In the genomic region with DNA sequence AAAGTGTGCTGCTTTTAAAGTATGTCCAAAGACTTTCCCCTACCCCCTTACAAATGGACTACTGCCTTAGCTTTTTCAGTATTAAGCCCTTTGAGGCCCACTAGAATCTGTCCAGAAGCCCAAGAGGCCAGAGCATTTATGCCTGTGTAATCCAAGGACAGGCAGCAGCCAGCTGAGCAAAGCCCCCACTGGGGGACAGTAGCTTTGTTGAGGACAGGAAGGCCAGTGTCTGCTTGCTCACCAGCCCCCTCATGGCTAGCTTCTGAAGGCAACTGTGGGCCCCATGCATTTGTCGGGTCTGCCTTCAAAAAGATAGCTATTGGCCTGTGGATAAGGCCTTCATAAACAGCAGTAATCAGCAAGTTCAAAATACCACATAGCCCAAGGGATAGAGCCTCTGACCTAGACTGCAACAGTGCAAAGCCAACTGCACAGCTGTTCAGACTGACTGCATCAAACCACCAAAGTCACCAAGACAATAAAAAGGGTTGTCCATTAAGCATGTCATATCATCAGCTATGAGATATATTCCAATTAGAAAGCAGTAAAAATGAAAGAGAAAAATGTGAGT, we compare ENCODE assay signal across 33 cellular contexts. TPM values are rescaled to one million over a fixed set of nuclear protein-coding genes. Genes with fewer than 3 reads are reported as not detected.
DNase-seq lines count a peak whose midpoint lies in the region; ATAC-seq and TF ChIP-seq lines count a peak whose summit lies in the region.
"Had no signal": no experiment of that assay in that cellular context is flagged by ENCODE, and none has a peak within 500 bp of the region (broad histone marks: within the 10 kb centered on the region; RNA-seq: fewer than 3 reads in every experiment).

No MANE protein-coding gene starts in this region.

- H3K9me3 Mint-ChIP-seq in glutamatergic neuron (ENCODE audit: unreplicated experiment) (peaks cover 11% of the 10 kb centered on the region), natural killer cell (no peaks in the 10 kb centered on the region)
- H3K9me3 Mint-ChIP-seq: activated T-helper 17 cell treated with anti-CD3 and anti-CD28 coated beads, Interleukin-2, amount 50 U/mL, for 72 hours; memory B cell had no signal

- peak overlapping the region; percentile 91 for H3K27ac Mint-ChIP-seq in glutamatergic neuron (ENCODE audit: unreplicated experiment)
- no peak overlapping the region for H3K27ac Mint-ChIP-seq in natural killer cell
- H3K27ac Mint-ChIP-seq: activated naive CD8-positive, alpha-beta T cell; activated T-helper 17 cell treated with anti-CD3 and anti-CD28 coated beads, Interleukin-2, amount 50 U/mL, for 72 hours; memory B cell; progenitor cell of endocrine pancreas had no signal

- H3K27me3 Mint-ChIP-seq in glutamatergic neuron (ENCODE audit: unreplicated experiment) (peaks cover 7% of the 10 kb centered on the region), natural killer cell (ENCODE audit: low read depth in 2 of 2) (peaks cover 21 to 39% of the 10 kb centered on the region in 2 donors)

- H3K36me3 Mint-ChIP-seq in glutamatergic neuron (ENCODE audit: unreplicated experiment) (no peaks in the 10 kb centered on the region), natural killer cell (no peaks in the 10 kb centered on the region)
- H3K36me3 Mint-ChIP-seq: activated naive CD8-positive, alpha-beta T cell; memory B cell had no signal

- H3K4me3 ChIP-seq in right atrium auricular region (no peak overlapping the region), subcutaneous abdominal adipose tissue (ENCODE audit: low read depth in 1 of 5, low read length in 5 of 5) (no peak overlapping the region)
- H3K4me3 ChIP-seq: cardiac muscle cell, coronary artery, GM12878, hepatocyte, testis, uterus had no signal

- peaks cover 0 to 5% of the 10 kb centered on the region in 2 donors for H3K4me1 ChIP-seq in right atrium auricular region
- peaks cover 7 to 36% (median 33%) of the 10 kb centered on the region in 5 donors for H3K4me1 ChIP-seq in subcutaneous abdominal adipose tissue (ENCODE audit: control insufficient read depth in 5 of 5, insufficient read depth in 5 of 5, low read length in 5 of 5)
- H3K4me1 ChIP-seq: uterus had no signal

- H3K4me3 Mint-ChIP-seq in glutamatergic neuron (ENCODE audit: unreplicated experiment) (peak overlapping the region; percentile 26), natural killer cell (no peak overlapping the region)
- H3K4me3 Mint-ChIP-seq: activated naive CD8-positive, alpha-beta T cell; activated T-helper 17 cell treated with anti-CD3 and anti-CD28 coated beads, Interleukin-2, amount 50 U/mL, for 72 hours; memory B cell had no signal

- ATAC-seq in Right ventricle myocardium inferior, result peak; percentile 80
- ATAC-seq in natural killer cell, result no peak
- ATAC-seq: activated T-helper 17 cell treated with anti-CD3 and anti-CD28 coated beads, Interleukin-2, amount 50 U/mL, for 72 hours; GM12878 had no signal

- no peak for TF ChIP-seq CTCF in right atrium auricular region (IDR thresholded peaks at IDR 0.05)
- TF ChIP-seq CTCF in glutamatergic neuron (IDR thresholded peaks at IDR 0.05; ENCODE audit: partially characterized antibody, unreplicated experiment), result no peak
- TF ChIP-seq CTCF in natural killer cell (IDR thresholded peaks at IDR 0.05), result no peak

- H3K36me3 ChIP-seq in right atrium auricular region (no peaks in the 10 kb centered on the region), subcutaneous abdominal adipose tissue (ENCODE audit: control insufficient read depth in 5 of 5, insufficient read depth in 5 of 5, low read length in 5 of 5) (no peaks in the 10 kb centered on the region)
- H3K36me3 ChIP-seq: cardiac muscle cell, uterus had no signal

- H3K9ac ChIP-seq in subcutaneous abdominal adipose tissue (ENCODE audit: low read length in 5 of 5), result no peak overlapping the region

- intact Hi-C loops in Right ventricle myocardium inferior (cut with DNase I), result no loop called here
- intact Hi-C loops in natural killer cell (cut with micrococcal nuclease), result no loop called here

- no peak for DNase-seq in Right ventricle myocardium inferior (ENCODE audit: missing footprints)
- no peak for DNase-seq in right atrium auricular region (ENCODE audit: low spot score)
- peak; percentile 41 for DNase-seq in glutamatergic neuron
- peak; percentile 89 for DNase-seq in myocyte (ENCODE audit: low read depth)
- DNase-seq in natural killer cell, result no peak
- no peak for DNase-seq in NCI-H748 treated with DMSO at 0.1 percent for 48 hours (lab: John Stamatoyannopoulos, UW)
- DNase-seq in NCI-H226, result no peak
- DNase-seq: 8988T; activated CD4-positive, alpha-beta T cell treated with anti-CD3 and anti-CD28 coated beads for 48 hours; anterior cingulate cortex; COR-L47; effector CD8-positive, alpha-beta T cell; H7; Karpas-422; NCI-H1417 treated with DMSO at 0.1 percent for 48 hours; NCI-H2081 treated with DMSO at 0.1 percent for 48 hours; NCI-H345; NCI-H774; stimulated activated naive CD4-positive, alpha-beta T cell; SW 1271; T-helper 9 cell; testis; uterus had no signal

- H3K27ac ChIP-seq in right atrium auricular region, result peak overlapping the region in 1 of 2 donors; percentile 35
- peak overlapping the region; percentile 78 for H3K27ac ChIP-seq in subcutaneous abdominal adipose tissue (ENCODE audit: low read depth, low read length)
- H3K27ac ChIP-seq: C4-2B, cardiac muscle cell, hepatocyte, testis, uterus had no signal

- no peaks in the 10 kb centered on the region for H3K9me3 ChIP-seq in right atrium auricular region
- no peaks in the 10 kb centered on the region for H3K9me3 ChIP-seq in subcutaneous abdominal adipose tissue (ENCODE audit: control insufficient read depth in 5 of 5, low read length in 5 of 5)
- H3K9me3 ChIP-seq: testis, uterus had no signal

- peaks cover 42% of the 10 kb centered on the region for H3K4me1 Mint-ChIP-seq in glutamatergic neuron (ENCODE audit: low read depth, unreplicated experiment)
- H3K4me1 Mint-ChIP-seq in natural killer cell, result no peaks in the 10 kb centered on the region
- H3K4me1 Mint-ChIP-seq: activated T-helper 17 cell treated with anti-CD3 and anti-CD28 coated beads, Interleukin-2, amount 50 U/mL, for 72 hours; memory B cell had no signal

- H3K27me3 ChIP-seq in right atrium auricular region, result no peaks in the 10 kb centered on the region
- H3K27me3 ChIP-seq in subcutaneous abdominal adipose tissue (ENCODE audit: control insufficient read depth in 5 of 5, insufficient read depth in 4 of 5, low read length in 5 of 5), result no peaks in the 10 kb centered on the region
- H3K27me3 ChIP-seq: cardiac muscle cell, hepatocyte, testis, uterus had no signal

RNA-seq across cellular contexts. Expression of gene CDO1, which starts 43.4 kb away (rescaled TPM):
- total RNA-seq in Right ventricle myocardium inferior (12.2 TPM), right atrium auricular region (10 to 100 TPM; 24.7 to 66.0 TPM), glutamatergic neuron (ENCODE audit: unreplicated experiment) (136 TPM), myocyte (2.4 and 8.0 TPM in 2 replicates), natural killer cell (not detected)
- polyA plus RNA-seq in myocyte (2012), result 1.4 TPM
- total RNA-seq: activated T-helper 17 cell treated with anti-CD3 and anti-CD28 coated beads, Interleukin-2, amount 50 U/mL, for 72 hours; GM12878 had no signal

Comparison
In these comparisons a context has a peak if more than half of its experiments do, and no peak if none do; other contexts are left out.
1. DNase-seq: peak in glutamatergic neuron (single experiment) and myocyte (single experiment); none in Right ventricle myocardium inferior (single experiment), right atrium auricular region (single experiment), natural killer cell (single experiment), NCI-H748 treated with DMSO at 0.1 percent for 48 hours (single experiment) and NCI-H226 (single experiment).